ENCODE assay signal across 1 cellular context in the genomic region with DNA sequence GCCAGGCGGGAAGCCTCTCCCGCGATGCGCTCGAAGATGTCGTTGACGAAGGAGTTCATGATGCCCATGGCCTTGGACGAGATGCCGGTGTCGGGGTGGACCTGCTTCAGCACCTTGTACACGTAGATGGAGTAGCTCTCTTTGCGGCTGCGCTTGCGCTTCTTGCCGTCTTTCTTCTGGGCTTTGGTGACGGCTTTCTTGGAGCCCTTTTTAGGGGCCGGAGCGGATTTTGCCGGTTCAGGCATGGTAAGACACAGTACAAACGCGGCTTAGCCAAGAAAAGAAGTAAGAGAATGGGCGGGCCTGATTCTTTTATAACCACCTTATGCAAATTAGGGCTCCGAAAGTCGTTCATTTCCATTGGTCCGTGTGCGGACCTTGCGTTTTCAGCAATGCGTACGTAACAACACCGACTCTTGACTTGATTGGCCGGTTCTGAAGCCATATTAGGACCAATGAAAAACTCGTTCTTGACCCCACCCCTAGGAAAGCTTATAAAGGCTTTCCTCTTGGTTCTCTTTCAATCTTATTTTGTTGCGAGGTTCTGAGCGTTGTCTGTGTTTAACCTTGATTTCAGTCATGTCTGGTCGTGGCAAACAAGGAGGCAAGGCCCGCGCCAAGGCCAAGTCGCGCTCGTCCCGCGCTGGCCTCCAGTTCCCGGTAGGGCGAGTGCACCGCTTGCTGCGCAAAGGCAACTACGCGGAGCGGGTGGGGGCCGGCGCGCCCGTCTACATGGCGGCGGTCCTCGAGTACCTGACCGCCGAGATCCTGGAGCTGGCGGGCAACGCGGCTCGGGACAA.
TF ChIP-seq lines count a peak whose summit lies in the region.

No MANE protein-coding gene starts in this region.

TF ChIP-seq in HEK293, 187 proteins besides CTCF, POLR2A, EP300 and RAD21 (continued from another document):
- TF ChIP-seq KLF9 (tag by site-specific recombination; IDR thresholded peaks at IDR 0.05; ENCODE audit: low read depth), result peak; percentile 79
- TF ChIP-seq ZNF645 (tag by site-specific recombination; IDR thresholded peaks at IDR 0.05), result no peak
- peak; percentile 89 for TF ChIP-seq ZNF394 (tag by site-specific recombination; IDR thresholded peaks at IDR 0.05; ENCODE audit: borderline replicate concordance)
- no peak for TF ChIP-seq SCRT2 (tag by site-specific recombination; IDR thresholded peaks at IDR 0.05)
- peak; percentile 44; the same call in 1 of the 2 replicates for TF ChIP-seq ZNF501 (tag by site-specific recombination; IDR thresholded peaks at IDR 0.05)
- TF ChIP-seq, protein P1, sequence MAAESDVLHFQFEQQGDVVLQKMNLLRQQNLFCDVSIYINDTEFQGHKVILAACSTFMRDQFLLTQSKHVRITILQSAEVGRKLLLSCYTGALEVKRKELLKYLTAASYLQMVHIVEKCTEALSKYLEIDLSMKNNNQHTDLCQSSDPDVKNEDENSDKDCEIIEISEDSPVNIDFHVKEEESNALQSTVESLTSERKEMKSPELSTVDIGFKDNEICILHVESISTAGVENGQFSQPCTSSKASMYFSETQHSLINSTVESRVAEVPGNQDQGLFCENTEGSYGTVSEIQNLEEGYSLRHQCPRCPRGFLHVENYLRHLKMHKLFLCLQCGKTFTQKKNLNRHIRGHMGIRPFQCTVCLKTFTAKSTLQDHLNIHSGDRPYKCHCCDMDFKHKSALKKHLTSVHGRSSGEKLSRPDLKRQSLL (tag by site-specific recombination; IDR thresholded peaks at IDR 0.05), result no peak; the same call in 1 of the 2 replicates
- TF ChIP-seq ZNF830 (tag by site-specific recombination; IDR thresholded peaks at IDR 0.05; ENCODE audit: low read depth), result no peak
- TF ChIP-seq, protein P2, sequence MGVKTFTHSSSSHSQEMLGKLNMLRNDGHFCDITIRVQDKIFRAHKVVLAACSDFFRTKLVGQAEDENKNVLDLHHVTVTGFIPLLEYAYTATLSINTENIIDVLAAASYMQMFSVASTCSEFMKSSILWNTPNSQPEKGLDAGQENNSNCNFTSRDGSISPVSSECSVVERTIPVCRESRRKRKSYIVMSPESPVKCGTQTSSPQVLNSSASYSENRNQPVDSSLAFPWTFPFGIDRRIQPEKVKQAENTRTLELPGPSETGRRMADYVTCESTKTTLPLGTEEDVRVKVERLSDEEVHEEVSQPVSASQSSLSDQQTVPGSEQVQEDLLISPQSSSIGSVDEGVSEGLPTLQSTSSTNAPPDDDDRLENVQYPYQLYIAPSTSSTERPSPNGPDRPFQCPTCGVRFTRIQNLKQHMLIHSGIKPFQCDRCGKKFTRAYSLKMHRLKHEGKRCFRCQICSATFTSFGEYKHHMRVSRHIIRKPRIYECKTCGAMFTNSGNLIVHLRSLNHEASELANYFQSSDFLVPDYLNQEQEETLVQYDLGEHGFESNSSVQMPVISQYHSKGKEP (tag by site-specific recombination; IDR thresholded peaks at IDR 0.05), result no peak
- no peak for TF ChIP-seq ELK4 (IDR thresholded peaks at IDR 0.05; ENCODE audit: borderline replicate concordance, low read depth, low read length)
- TF ChIP-seq, protein P3, sequence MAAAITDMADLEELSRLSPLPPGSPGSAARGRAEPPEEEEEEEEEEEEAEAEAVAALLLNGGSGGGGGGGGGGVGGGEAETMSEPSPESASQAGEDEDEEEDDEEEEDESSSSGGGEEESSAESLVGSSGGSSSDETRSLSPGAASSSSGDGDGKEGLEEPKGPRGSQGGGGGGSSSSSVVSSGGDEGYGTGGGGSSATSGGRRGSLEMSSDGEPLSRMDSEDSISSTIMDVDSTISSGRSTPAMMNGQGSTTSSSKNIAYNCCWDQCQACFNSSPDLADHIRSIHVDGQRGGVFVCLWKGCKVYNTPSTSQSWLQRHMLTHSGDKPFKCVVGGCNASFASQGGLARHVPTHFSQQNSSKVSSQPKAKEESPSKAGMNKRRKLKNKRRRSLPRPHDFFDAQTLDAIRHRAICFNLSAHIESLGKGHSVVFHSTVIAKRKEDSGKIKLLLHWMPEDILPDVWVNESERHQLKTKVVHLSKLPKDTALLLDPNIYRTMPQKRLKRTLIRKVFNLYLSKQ (tag by site-specific recombination; IDR thresholded peaks at IDR 0.05; ENCODE audit: borderline replicate concordance), result no peak
- TF ChIP-seq ZNF157 (tag by site-specific recombination; IDR thresholded peaks at IDR 0.05), result no peak
- TF ChIP-seq ZNF623 (tag by site-specific recombination; IDR thresholded peaks at IDR 0.05), result no peak; the same call in 1 of the 2 replicates
- TF ChIP-seq, protein P4, sequence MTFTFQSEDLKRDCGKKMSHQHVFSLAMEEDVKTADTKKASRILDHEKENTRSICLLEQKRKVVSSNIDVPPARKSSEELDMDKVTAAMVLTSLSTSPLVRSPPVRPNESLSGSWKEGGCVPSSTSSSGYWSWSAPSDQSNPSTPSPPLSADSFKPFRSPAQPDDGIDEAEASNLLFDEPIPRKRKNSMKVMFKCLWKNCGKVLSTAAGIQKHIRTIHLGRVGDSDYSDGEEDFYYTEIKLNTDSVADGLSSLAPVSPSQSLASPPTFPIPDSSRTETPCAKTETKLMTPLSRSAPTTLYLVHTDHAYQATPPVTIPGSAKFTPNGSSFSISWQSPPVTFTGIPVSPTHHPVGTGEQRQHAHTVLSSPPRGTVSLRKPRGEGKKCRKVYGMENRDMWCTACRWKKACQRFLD (tag by site-specific recombination; IDR thresholded peaks at IDR 0.05), result no peak
- TF ChIP-seq ZFP69B (tag by site-specific recombination; IDR thresholded peaks at IDR 0.05), result no peak
- no peak; the same call in 1 of the 2 replicates for TF ChIP-seq TRIM28 (IDR thresholded peaks at IDR 0.05; ENCODE audit: borderline replicate concordance, low read length)
- no peak for TF ChIP-seq ZNF548 (tag by site-specific recombination; IDR thresholded peaks at IDR 0.05)
